In genomic region chr2:176385838-176386237, GRCh38 we compare ENCODE assay signal across 26 cellular contexts.
DNase-seq lines count a peak whose midpoint lies in the region; ATAC-seq, FAIRE-seq and TF ChIP-seq lines count a peak whose summit lies in the region.
"Had no signal": no experiment of that assay in that cellular context is flagged by ENCODE, and none has a peak within 500 bp of the region (broad histone marks: within the 10 kb centered on the region; RNA-seq: fewer than 3 reads in every experiment).

No MANE protein-coding gene starts in this region.

- no peaks in the 10 kb centered on the region for H3K79me1 ChIP-seq in H1 (ENCODE audit: low read depth, low read length)

- no peaks in the 10 kb centered on the region for H3K9me3 ChIP-seq in A673 (ENCODE audit: low read depth, low read length, poor library complexity, severe bottlenecking)
- H3K9me3 ChIP-seq in Loucy (ENCODE audit: insufficient read depth, low read depth, low read length): no peaks in the 10 kb centered on the region
- no peaks in the 10 kb centered on the region for H3K9me3 ChIP-seq in H1 (ENCODE audit: insufficient read depth in 2 of 2, low read depth in 1 of 2, low read length in 1 of 2)
- H3K9me3 ChIP-seq: heart left ventricle, upper lobe of left lung had no signal

- H2BK5ac ChIP-seq in H1 (ENCODE audit: low read depth, low read length): no peak overlapping the region

- H4K91ac ChIP-seq in H1 (replicated peaks; ENCODE audit: insufficient read length, low read length): no peak overlapping the region

- H3K23ac ChIP-seq in H1 (ENCODE audit: insufficient read length): no peak overlapping the region

- H4K20me1 ChIP-seq in GM23338 (replicated peaks; ENCODE audit: insufficient read depth) (no peaks in the 10 kb centered on the region), Loucy (ENCODE audit: insufficient read depth, low read length, poor library complexity, severe bottlenecking) (no peaks in the 10 kb centered on the region), H1 (replicated peaks in 1 of 2; ENCODE audit: control insufficient read depth in 1 of 2, insufficient read depth in 2 of 2, low read length in 2 of 2) (no peaks in the 10 kb centered on the region)

- no TSS peak for BruUV-seq in A673 (replicated peaks; lab: Mats Ljungman, UMichigan)

- H3K4me1 ChIP-seq in A673 (ENCODE audit: insufficient read depth, low read length, poor library complexity, severe bottlenecking): peaks cover 16% of the 10 kb centered on the region
- H3K4me1 ChIP-seq in GM23338 (ENCODE audit: insufficient read depth): no peaks in the 10 kb centered on the region
- H3K4me1 ChIP-seq in Loucy (ENCODE audit: insufficient read depth, low read length, poor library complexity, severe bottlenecking): no peaks in the 10 kb centered on the region
- no peaks in the 10 kb centered on the region for H3K4me1 ChIP-seq in H1 (replicated peaks in 1 of 4; ENCODE audit: control insufficient read depth in 3 of 4, insufficient read depth in 4 of 4, low read length in 3 of 4)
- H3K4me1 ChIP-seq: upper lobe of left lung had no signal

- no peaks in the 10 kb centered on the region for H3K36me3 Mint-ChIP-seq in GM23338 (ENCODE audit: low read depth)
- H3K36me3 Mint-ChIP-seq: CD14-positive monocyte, immature natural killer cell, memory B cell, T-cell had no signal

- no peak overlapping the region for H3K18ac ChIP-seq in H1 (ENCODE audit: extremely low read depth, low read length)

- H3K4me1 Mint-ChIP-seq in GM23338: no peaks in the 10 kb centered on the region; the same call in 2 of the 3 replicates
- H3K4me1 Mint-ChIP-seq: CD14-positive monocyte, immature natural killer cell, memory B cell, T-cell had no signal

- no peak for FAIRE-seq in H1 (lab: Jason Lieb, UNC)
- FAIRE-seq: GM18507, TTC549 had no signal

- H3K27ac ChIP-seq in A673 (ENCODE audit: low read depth, low read length, poor library complexity, severe bottlenecking) (no peak overlapping the region), GM23338 (ENCODE audit: low read depth) (no peak overlapping the region), H1 (ENCODE audit: low read depth, low read length) (no peak overlapping the region)
- H3K27ac ChIP-seq: epithelial cell of prostate, heart left ventricle, upper lobe of left lung had no signal

- H3K4me2 ChIP-seq in GM23338: no peak overlapping the region
- H3K4me2 ChIP-seq in Loucy (ENCODE audit: low read depth, low read length, poor library complexity, severe bottlenecking): no peak overlapping the region
- no peak overlapping the region for H3K4me2 ChIP-seq in H1 (ENCODE audit: insufficient read depth in 1 of 2, low read depth in 2 of 2, low read length in 2 of 2)

- H3K79me2 ChIP-seq in GM23338 (replicated peaks; ENCODE audit: insufficient read depth) (no peaks in the 10 kb centered on the region), Loucy (ENCODE audit: insufficient read depth, low read length) (no peaks in the 10 kb centered on the region), H1 (ENCODE audit: control insufficient read depth in 1 of 2, insufficient read depth in 2 of 2, low read length in 2 of 2) (no peaks in the 10 kb centered on the region)

- peak; percentile 34 for TF ChIP-seq CTCF in A673 (conservative IDR thresholded peaks at IDR 0.05; ENCODE audit: low read depth, low read length)
- peak; percentile 37 to 50 for TF ChIP-seq CTCF in GM23338 (conservative IDR thresholded peaks at IDR 0.05; ENCODE audit: low read depth in 2 of 2)
- peak; percentile 50 for TF ChIP-seq CTCF in Loucy (conservative IDR thresholded peaks at IDR 0.05; ENCODE audit: low read length)
- peak; percentile 17 to 38 (median 28); a peak in 3 of 4 replicates for TF ChIP-seq CTCF in H1 (IDR thresholded peaks at IDR 0.05; ENCODE audit: control extremely low read depth in 1 of 3, insufficient read depth in 1 of 3, low read depth in 1 of 3, low read length in 3 of 3)

- no peaks in the 10 kb centered on the region for H3K23me2 ChIP-seq in H1 (ENCODE audit: low read depth, low read length)

- H3K9ac ChIP-seq in Loucy (ENCODE audit: low read depth, low read length, poor library complexity, severe bottlenecking): no peak overlapping the region
- H3K9ac ChIP-seq in H1 (replicated peaks in 1 of 4; ENCODE audit: extremely low read depth in 1 of 4, low read depth in 3 of 4, low read length in 3 of 4): no peak overlapping the region

- TF ChIP-seq EP300 in H1 (IDR thresholded peaks at IDR 0.05; ENCODE audit: borderline replicate concordance in 1 of 2, low read depth in 2 of 2, low read length in 2 of 2): no peak

- POLR2A ChIA-PET in A673 (lab: Charles Lee; ENCODE audit: low non-redundant PET): no interaction called here
- POLR2A ChIA-PET in H1 (lab: Charles Lee; ENCODE audit: partially characterized antibody): no interaction called here

- no peak overlapping the region for H3K4me3 ChIP-seq in A673 (ENCODE audit: low read depth, low read length, poor library complexity, severe bottlenecking)
- no peak overlapping the region for H3K4me3 ChIP-seq in GM23338
- H3K4me3 ChIP-seq in Loucy (ENCODE audit: low read length, poor library complexity, severe bottlenecking): no peak overlapping the region
- no peak overlapping the region for H3K4me3 ChIP-seq in H1 (ENCODE audit: extremely low read depth in 1 of 4, insufficient read depth in 2 of 4, low read depth in 3 of 4, low read length in 4 of 4)
- H3K4me3 ChIP-seq: heart left ventricle, upper lobe of left lung had no signal

- H4K5ac ChIP-seq in H1 (ENCODE audit: insufficient read length, low read depth, low read length): no peak overlapping the region

- H4K8ac ChIP-seq in H1 (ENCODE audit: extremely low read depth, insufficient read depth, low read length): no peak overlapping the region

- intact Hi-C loops in A673 (cut with micrococcal nuclease; ENCODE audit: unreplicated experiment): no loop called here
- intact Hi-C loops in cardiac septum (cut with DNase I): no loop called here

- H3K27ac Mint-ChIP-seq in GM23338: no peak overlapping the region
- H3K27ac Mint-ChIP-seq: CD14-positive monocyte, immature natural killer cell, memory B cell, T-cell had no signal

- peak; percentile 48 to 58 for TF ChIP-seq RAD21 in H1 (IDR thresholded peaks at IDR 0.05 in 1 of 2, conservative IDR thresholded peaks at IDR 0.05 in 1 of 2; ENCODE audit: low read depth in 2 of 2, low read length in 2 of 2)

- TF ChIP-seq POLR2A in H1 (IDR thresholded peaks at IDR 0.05; ENCODE audit: control extremely low read depth in 1 of 2, low read depth in 2 of 2, low read length in 2 of 2): no peak

- H2BK12ac ChIP-seq in H1 (ENCODE audit: low read depth, low read length): no peak overlapping the region

- no peaks in the 10 kb centered on the region for H3K9me2 ChIP-seq in GM23338 (ENCODE audit: insufficient read depth)
- no peaks in the 10 kb centered on the region for H3K9me2 ChIP-seq in Loucy (replicated peaks; ENCODE audit: low read depth, low read length)

- 69% methylated on average over 2 of the region's 2 CpGs; no CpG with 5 or more reads in 1 of the 2 experiments for WGBS in H1 (ENCODE audit: extremely low coverage in 1 of 2, insufficient coverage in 1 of 2, insufficient read length in 1 of 2, insufficient replicate concordance in 2 of 2, low coverage in 1 of 2, low lambda C conversion rate in 2 of 2, missing lambda C conversion rate in 1 of 2), 2 experiments

- H3K14ac ChIP-seq in H1 (ENCODE audit: insufficient read length): no peak overlapping the region

- H2BK15ac ChIP-seq in H1 (ENCODE audit: low read length): no peak overlapping the region

- ATAC-seq in GM23338: peak; percentile 41
- ATAC-seq: heart left ventricle, T-cell had no signal

- CTCF ChIA-PET in A673 (lab: Charles Lee) (no interaction called here), H1 (lab: Charles Lee; ENCODE audit: partially characterized antibody) (interaction anchor here (0.8 to 2.5 kb wide), 4 partner anchors 9 to 245 kb away, joined by 3 to 11 read pairs (median 3); no protein-coding TSS in a partner anchor)

- H2AFZ ChIP-seq in GM23338: no peak overlapping the region
- peak overlapping the region; percentile 64 for H2AFZ ChIP-seq in Loucy (ENCODE audit: low read length)
- 0 out of 2 replicates have a peak overlapping the region, but pooled peaks have one; percentile 61 for H2AFZ ChIP-seq in H1 (ENCODE audit: low read length)

- H3K36me3 ChIP-seq in A673 (ENCODE audit: insufficient read depth, low read length, poor library complexity, severe bottlenecking): no peaks in the 10 kb centered on the region
- no peaks in the 10 kb centered on the region for H3K36me3 ChIP-seq in GM23338 (ENCODE audit: insufficient read depth)
- no peaks in the 10 kb centered on the region for H3K36me3 ChIP-seq in Loucy (ENCODE audit: insufficient read depth, low read length)
- no peaks in the 10 kb centered on the region for H3K36me3 ChIP-seq in H1 (ENCODE audit: control insufficient read depth in 2 of 4, insufficient read depth in 4 of 4, low read length in 3 of 4)
- H3K36me3 ChIP-seq: heart left ventricle, upper lobe of left lung had no signal

- H3K9me3 Mint-ChIP-seq in GM23338: no peaks in the 10 kb centered on the region
- H3K9me3 Mint-ChIP-seq: CD14-positive monocyte, memory B cell, T-cell had no signal

- no peak overlapping the region for H2BK120ac ChIP-seq in H1 (replicated peaks; ENCODE audit: low read depth, low read length)

- no peaks in the 10 kb centered on the region for H3K27me3 ChIP-seq in A673 (replicated peaks; ENCODE audit: insufficient read depth, low read depth, low read length, poor library complexity)
- H3K27me3 ChIP-seq in GM23338 (ENCODE audit: insufficient read depth): no peaks in the 10 kb centered on the region
- H3K27me3 ChIP-seq in Loucy (ENCODE audit: insufficient read depth, low read length, poor library complexity, severe bottlenecking): no peaks in the 10 kb centered on the region
- H3K27me3 ChIP-seq in H1 (replicated peaks in 1 of 4; ENCODE audit: control insufficient read depth in 3 of 4, extremely low read depth in 1 of 4, insufficient read depth in 3 of 4, low read length in 3 of 4): no peaks in the 10 kb centered on the region
- H3K27me3 ChIP-seq: heart left ventricle, upper lobe of left lung had no signal

- H2AK5ac ChIP-seq in H1 (ENCODE audit: low read depth, low read length): no peak overlapping the region

- DNase-seq in A673 (ENCODE audit: low spot score) (peak; percentile 30), GM23338 (ENCODE audit: low spot score) (peak; percentile 37), H1 (ENCODE audit: low read depth in 1 of 2, low spot score in 2 of 2) (no peak), cardiac septum (ENCODE audit: low spot score) (no peak), NCI-H2171 (lab: John Stamatoyannopoulos, UW) (no peak), SHP77 treated with DMSO at 0.1 percent for 48 hours (lab: John Stamatoyannopoulos, UW) (no peak)
- DNase-seq in stimulated activated CD4-positive, alpha-beta T cell treated with anti-CD3 and anti-CD28 coated beads, Interleukin-1b, Interleukin-23, amount 100 ng/mL, for 48 hours: no peak
- DNase-seq: ACHN, activated gamma-delta T cell, GOT3, heart left ventricle, immature natural killer cell, NCI-H1105 treated with DMSO at 0.1 percent for 48 hours, NCI-H2029, NCI-H345, NCI-H748 treated with DMSO at 0.1 percent for 48 hours, nucleus accumbens, SHP77, T-cell, upper lobe of left lung had no signal

- no peak overlapping the region for H3K56ac ChIP-seq in H1 (replicated peaks; ENCODE audit: insufficient read length, low read depth, low read length)

- no peak overlapping the region for H3K4ac ChIP-seq in H1 (replicated peaks; ENCODE audit: insufficient read length, low read depth, low read length)

- H3F3A ChIP-seq in GM23338 (replicated peaks; ENCODE audit: low read depth) (no peaks in the 10 kb centered on the region), Loucy (ENCODE audit: low read depth) (no peaks in the 10 kb centered on the region)

- H2BK20ac ChIP-seq in H1 (ENCODE audit: low read length): no peak overlapping the region

- no peak overlapping the region for H3K4me3 Mint-ChIP-seq in GM23338
- H3K4me3 Mint-ChIP-seq: CD14-positive monocyte, immature natural killer cell, memory B cell, T-cell had no signal

- H3K27me3 Mint-ChIP-seq in GM23338 (ENCODE audit: insufficient read depth, low read depth, poor library complexity): no peaks in the 10 kb centered on the region

Comparison
In these comparisons a context has a peak if more than half of its experiments do, and no peak if none do; other contexts are left out.
1. DNase-seq: peak in A673 (single experiment) and GM23338 (single experiment); none in H1 (0 of 2), stimulated activated CD4-positive, alpha-beta T cell treated with anti-CD3 and anti-CD28 coated beads, Interleukin-1b, Interleukin-23, amount 100 ng/mL, for 48 hours (single experiment), cardiac septum (single experiment), NCI-H2171 (single experiment) and SHP77 treated with DMSO at 0.1 percent for 48 hours (single experiment).
2. Peak in every context shown above with its lines, with median percentiles within 50 percentile points of each other: CTCF ChIP-seq.